In the genomic region with DNA sequence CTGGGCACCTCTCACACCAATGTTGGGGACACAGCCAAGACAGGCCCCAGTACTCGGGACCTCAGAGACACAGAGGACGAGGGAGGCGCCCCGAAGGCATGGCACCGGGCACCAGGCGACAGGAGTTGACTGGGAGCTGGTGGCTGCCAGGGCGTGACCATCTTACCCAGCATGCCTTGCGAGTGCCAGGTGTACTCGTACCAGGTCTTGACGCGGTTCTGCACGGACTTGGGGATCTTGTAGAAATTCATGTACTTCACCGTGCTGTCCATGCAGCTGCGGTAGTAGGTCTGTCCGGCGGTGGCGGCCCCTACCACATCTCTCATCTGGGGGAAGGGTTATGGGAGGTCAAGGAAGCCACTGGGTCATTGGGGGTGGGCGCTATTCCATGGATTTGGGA, we compare ENCODE assay signal across 24 cellular contexts.
"Had no signal": no experiment of that assay in that cellular context is flagged by ENCODE, and none has a peak within 500 bp of the region (broad histone marks: within the 10 kb centered on the region; RNA-seq: fewer than 3 reads in every experiment).

No MANE protein-coding gene starts in this region.

- H3K9me3 Mint-ChIP-seq: activated B cell treated with CpG ODN at 0.5 μM for 24 hours; activated naive CD8-positive, alpha-beta T cell treated with anti-CD3 and anti-CD28 coated beads for 36 hours; activated T-cell treated with anti-CD3 and anti-CD28 coated beads, Interleukin-2, amount 50 U/mL, for 72 hours; effector memory CD8-positive, alpha-beta T cell; naive B cell; nephron progenitor cell; T-helper 2 cell treated with Interferon-gamma antibody and Interleukin-4, amounts not matched to agents 5 μg/mL and 100 μg/mL, for 36 hours had no signal

- DNase-seq: activated B cell treated with CpG ODN at 0.5 μM for 24 hours; activated naive CD4-positive, alpha-beta T cell; activated naive CD8-positive, alpha-beta T cell treated with anti-CD3 and anti-CD28 coated beads for 36 hours; activated T-cell treated with anti-CD3 and anti-CD28 coated beads for 4 hours; activated T-cell treated with anti-CD3 and anti-CD28 coated beads, Interleukin-2, amount 50 U/mL, for 72 hours; adrenal gland; aorta; effector memory CD8-positive, alpha-beta T cell; erythroblast; gastrocnemius medialis; glutamatergic neuron; mammary epithelial cell; naive B cell; nephron progenitor cell; ovary; psoas muscle; spleen; stimulated activated naive CD4-positive, alpha-beta T cell; tibial artery had no signal

- H3K4me3 ChIP-seq: adrenal gland, body of pancreas, coronary artery, gastrocnemius medialis, ovary, psoas muscle, spleen, suprapubic skin, tibial artery had no signal

- H3K27ac ChIP-seq: adrenal gland, body of pancreas, coronary artery, gastrocnemius medialis, ovary, psoas muscle, spleen, suprapubic skin, tibial artery had no signal

- H3K4me1 ChIP-seq: adrenal gland, gastrocnemius medialis, psoas muscle, suprapubic skin, tibial artery had no signal

- H3K4me1 Mint-ChIP-seq: nephron progenitor cell had no signal

- FAIRE-seq: islet of Langerhans had no signal

- H3K9me3 ChIP-seq: adrenal gland, body of pancreas, gastrocnemius medialis, ovary, psoas muscle, spleen, suprapubic skin, tibial artery had no signal

- H3K36me3 ChIP-seq: adrenal gland, gastrocnemius medialis, ovary, spleen, suprapubic skin, tibial artery had no signal

- H3K36me3 Mint-ChIP-seq: activated naive CD8-positive, alpha-beta T cell treated with anti-CD3 and anti-CD28 coated beads for 36 hours; naive B cell had no signal

- H3K27ac Mint-ChIP-seq: activated B cell treated with CpG ODN at 0.5 μM for 24 hours; activated naive CD8-positive, alpha-beta T cell treated with anti-CD3 and anti-CD28 coated beads for 36 hours; activated T-cell treated with anti-CD3 and anti-CD28 coated beads, Interleukin-2, amount 50 U/mL, for 72 hours; effector memory CD8-positive, alpha-beta T cell; nephron progenitor cell; T-helper 2 cell treated with Interferon-gamma antibody and Interleukin-4, amounts not matched to agents 5 μg/mL and 100 μg/mL, for 36 hours had no signal

- H3K4me3 Mint-ChIP-seq: activated B cell treated with CpG ODN at 0.5 μM for 24 hours; activated naive CD8-positive, alpha-beta T cell treated with anti-CD3 and anti-CD28 coated beads for 36 hours; activated T-cell treated with anti-CD3 and anti-CD28 coated beads, Interleukin-2, amount 50 U/mL, for 72 hours; effector memory CD8-positive, alpha-beta T cell; naive B cell; nephron progenitor cell; T-helper 2 cell treated with Interferon-gamma antibody and Interleukin-4, amounts not matched to agents 5 μg/mL and 100 μg/mL, for 36 hours had no signal

- H3K27me3 ChIP-seq: adrenal gland, body of pancreas, ovary had no signal
